ENCODE assay signal across 1 cellular context in genomic region chr19:14526423-14526822, GRCh38.
TF ChIP-seq lines count a peak whose summit lies in the region.

No MANE protein-coding gene starts in this region.

TF ChIP-seq in K562, 482 proteins besides CTCF, POLR2A, EP300 and RAD21:
- TF ChIP-seq PHTF2 (CRISPR knock-in tag; IDR thresholded peaks at IDR 0.05) (no peak), BCLAF1 (IDR thresholded peaks at IDR 0.05; ENCODE audit: borderline replicate concordance in 1 of 2, control insufficient read depth in 1 of 2, low read depth in 2 of 2, low read length in 1 of 2) (no peak), POLR2AphosphoS2 (IDR thresholded peaks at IDR 0.05; ENCODE audit: low read length) (no peak), ZNF175 (CRISPR knock-in tag; IDR thresholded peaks at IDR 0.05; ENCODE audit: low read depth) (no peak), TBL1XR1 (IDR thresholded peaks at IDR 0.05; ENCODE audit: low read length in 2 of 2) (no peak), FOSL1 (tag; conservative IDR thresholded peaks at IDR 0.05) (no peak), RB1 (IDR thresholded peaks at IDR 0.05; ENCODE audit: low read depth) (no peak), HCFC1 (IDR thresholded peaks at IDR 0.05; ENCODE audit: low read depth, low read length) (no peak)
